Comparison of ENCODE assay signal across 14 cellular contexts in genomic region chr7:7921830-7922229, GRCh38. TPM values are rescaled to one million over a fixed set of nuclear protein-coding genes. Genes with fewer than 3 reads are reported as not detected.
A peak's percentile ranks its signal among the peaks of the same experiment; 100 is the strongest.
DNase-seq lines count a peak whose midpoint lies in the region; ATAC-seq and TF ChIP-seq lines count a peak whose summit lies in the region.
"Had no signal": no experiment of that assay in that cellular context is flagged by ENCODE, and none has a peak within 500 bp of the region (broad histone marks: within the 10 kb centered on the region; RNA-seq: fewer than 3 reads in every experiment).

No MANE protein-coding gene starts in this region.

- H3K4me3 ChIP-seq in left lung = no peak overlapping the region
- no peak overlapping the region for H3K4me3 ChIP-seq in HAP-1

- H3K9me3 ChIP-seq in left lung = no peaks in the 10 kb centered on the region
- no peaks in the 10 kb centered on the region for H3K9me3 ChIP-seq in HAP-1

- H3K4me1 ChIP-seq in left lung (no peaks in the 10 kb centered on the region), HAP-1 (peaks cover 19% of the 10 kb centered on the region)

- DNase-seq in SIG-M5 treated with dmso at 0.1 percent for 504 hours (lab: John Stamatoyannopoulos, UW; ENCODE audit: unreplicated experiment) (peak; percentile 4), SIG-M5 (lab: John Stamatoyannopoulos, UW) (no peak), NCI-H2107 (lab: John Stamatoyannopoulos, UW) (peak; percentile 26), left lung (no peak), HAP-1 (ENCODE audit: low spot score in 2 of 2) (no peak), NCI-H510A (lab: John Stamatoyannopoulos, UW) (no peak)
- DNase-seq: activated T-cell treated with anti-CD3 and anti-CD28 coated beads, Interleukin-2, amount 50 U/mL, for 48 hours; CD8-positive, alpha-beta T cell; foreskin fibroblast; midbrain; NCI-H2227 treated with DMSO at 0.1 percent for 48 hours; SHP77 treated with DMSO at 0.1 percent for 48 hours had no signal

- peak; percentile 72 for ATAC-seq in left lung
- ATAC-seq in GM19452 (IDR thresholded peaks at IDR 0.05; ENCODE audit: unreplicated experiment) = no peak
- ATAC-seq in HG02763 (IDR thresholded peaks at IDR 0.05; ENCODE audit: unreplicated experiment) = no peak
- ATAC-seq: CD8-positive, alpha-beta T cell had no signal

- peak overlapping the region in 1 of 2 donors; percentile 10 for H3K27ac ChIP-seq in left lung

- TF ChIP-seq CTCF in left lung (IDR thresholded peaks at IDR 0.05) = no peak

- H3K27me3 ChIP-seq in left lung (no peaks in the 10 kb centered on the region), HAP-1 (ENCODE audit: low read depth) (no peaks in the 10 kb centered on the region; the same call in 1 of the 2 replicates)

- intact Hi-C loops in left lung (cut with DNase I) = no loop called here

- in situ Hi-C loops in HAP-1 (cut with MboI; ENCODE audit: low sequenced_read_pairs) = no loop called here

- no peaks in the 10 kb centered on the region for H3K36me3 ChIP-seq in left lung
- no peaks in the 10 kb centered on the region for H3K36me3 ChIP-seq in HAP-1 (replicated peaks)

RNA-seq across cellular contexts. Expression of gene GLCCI1, which starts 46.8 kb away (rescaled TPM):
- total RNA-seq in left lung = 10 to 100 TPM; 25.4 to 42.6 TPM

Comparison
In these comparisons a context has a peak if more than half of its experiments do, and no peak if none do; other contexts are left out.
1. DNase-seq: peak in SIG-M5 treated with dmso at 0.1 percent for 504 hours (single experiment) and NCI-H2107 (single experiment); none in SIG-M5 (single experiment), left lung (0 of 2), HAP-1 (0 of 2) and NCI-H510A (single experiment).